In genomic region chr5:170067152-170067551, GRCh38 we compare ENCODE assay signal across 22 cellular contexts. TPM values are rescaled to one million over a fixed set of nuclear protein-coding genes. Genes with fewer than 3 reads are reported as not detected.
DNase-seq lines count a peak whose midpoint lies in the region; ATAC-seq and TF ChIP-seq lines count a peak whose summit lies in the region.
"Had no signal": no experiment of that assay in that cellular context is flagged by ENCODE, and none has a peak within 500 bp of the region (broad histone marks: within the 10 kb centered on the region; RNA-seq: fewer than 3 reads in every experiment).

No MANE protein-coding gene starts in this region.

- H3K4me2 ChIP-seq in OCI-LY3 (ENCODE audit: low read length): peak overlapping the region; percentile 49
- H3K4me2 ChIP-seq: BLaER1 had no signal

- no peak overlapping the region; the same call in 1 of the 2 replicates for H3K4me3 ChIP-seq in OCI-LY3 (ENCODE audit: low read length)
- no peak overlapping the region for H3K4me3 ChIP-seq in CD4-positive, alpha-beta memory T cell (ENCODE audit: low read length in 2 of 2)
- H3K4me3 ChIP-seq: BLaER1, heart left ventricle, upper lobe of left lung had no signal

- H3K79me2 ChIP-seq in OCI-LY3 (ENCODE audit: low read length): no peaks in the 10 kb centered on the region

- intact Hi-C loops in CD4-positive, alpha-beta memory T cell (cut with micrococcal nuclease): no loop called here

- no peaks in the 10 kb centered on the region for H3K9me3 Mint-ChIP-seq in T-helper 1 cell treated with Interleukin-12 subunit alpha and Interleukin-12 subunit beta and Interleukin-4 antibody, amounts not matched to agents 30 μg/mL and 1 μg/mL, for 36 hours
- H3K9me3 Mint-ChIP-seq in stimulated activated memory B cell treated with anti-CD40 and anti-IgM and Interleukin-4, amounts not matched to agents 10 μg/mL and 1 μg/mL and 100 μg/mL, for 72 hours: peaks cover 3% of the 10 kb centered on the region
- peaks cover 0 to 2% (median 0%) of the 10 kb centered on the region in 8 donors for H3K9me3 Mint-ChIP-seq in CD4-positive, alpha-beta memory T cell
- H3K9me3 Mint-ChIP-seq: T-cell had no signal

- POLR2A ChIA-PET in CD4-positive, alpha-beta memory T cell (lab: Charles Lee; ENCODE audit: partially characterized antibody): no interaction called here

- DNase-seq in T-helper 1 cell (no peak), HUDEP-2 (lab: John Stamatoyannopoulos, UW; ENCODE audit: unreplicated experiment in 76 of 76) (no peak), NCI-H1930 (lab: John Stamatoyannopoulos, UW) (no peak)
- DNase-seq in CD4-positive, alpha-beta memory T cell: no peak
- DNase-seq: activated CD4-positive, alpha-beta T cell treated with anti-CD3 and anti-CD28 coated beads for 48 hours; activated effector memory CD4-positive, alpha-beta T cell treated with Interleukin-2 at 50 U/mL for 16 hours; Calu3; EL; heart left ventricle; left cardiac atrium; mesenchymal stem cell; MM.1S; stimulated activated CD4-positive, alpha-beta T cell treated with anti-CD3 and anti-CD28 coated beads, Interleukin-4, amount 100 ng/mL, for 24 hours; T-cell; upper lobe of left lung had no signal

- H4K20me1 ChIP-seq in OCI-LY3 (ENCODE audit: insufficient read depth, low read length): peaks cover 30% of the 10 kb centered on the region; the same call in 1 of the 2 replicates
- H4K20me1 ChIP-seq: BLaER1 had no signal

- no peaks in the 10 kb centered on the region for H3K27me3 Mint-ChIP-seq in T-helper 1 cell treated with Interleukin-12 subunit alpha and Interleukin-12 subunit beta and Interleukin-4 antibody, amounts not matched to agents 30 μg/mL and 1 μg/mL, for 36 hours (ENCODE audit: low read depth)
- H3K27me3 Mint-ChIP-seq in stimulated activated memory B cell treated with anti-CD40 and anti-IgM and Interleukin-4, amounts not matched to agents 10 μg/mL and 1 μg/mL and 100 μg/mL, for 72 hours: no peaks in the 10 kb centered on the region
- H3K27me3 Mint-ChIP-seq in CD4-positive, alpha-beta memory T cell: no peaks in the 10 kb centered on the region
- H3K27me3 Mint-ChIP-seq: T-cell had no signal

- no peak for TF ChIP-seq CTCF in OCI-LY3 (IDR thresholded peaks at IDR 0.05; ENCODE audit: low read depth, low read length)

- CTCF ChIA-PET in CD4-positive, alpha-beta memory T cell (lab: Charles Lee; ENCODE audit: partially characterized antibody): no interaction called here

- H2AFZ ChIP-seq in OCI-LY3 (ENCODE audit: low read depth, low read length): no peak overlapping the region

- no peaks in the 10 kb centered on the region for H3K27me3 ChIP-seq in OCI-LY3 (ENCODE audit: low read depth, low read length)
- H3K27me3 ChIP-seq in CD4-positive, alpha-beta memory T cell (ENCODE audit: insufficient read depth, low read length): no peaks in the 10 kb centered on the region
- H3K27me3 ChIP-seq: BLaER1, heart left ventricle, upper lobe of left lung had no signal

- peaks cover 50% of the 10 kb centered on the region for H3K36me3 Mint-ChIP-seq in T-helper 1 cell treated with Interleukin-12 subunit alpha and Interleukin-12 subunit beta and Interleukin-4 antibody, amounts not matched to agents 30 μg/mL and 1 μg/mL, for 36 hours (ENCODE audit: low read depth)
- peaks cover 87% of the 10 kb centered on the region for H3K36me3 Mint-ChIP-seq in stimulated activated memory B cell treated with anti-CD40 and anti-IgM and Interleukin-4, amounts not matched to agents 10 μg/mL and 1 μg/mL and 100 μg/mL, for 72 hours
- H3K36me3 Mint-ChIP-seq in CD4-positive, alpha-beta memory T cell: peaks cover 78 to 88% of the 10 kb centered on the region in 2 donors

- peak; percentile 38 for ATAC-seq in HG02610 (IDR thresholded peaks at IDR 0.05; ENCODE audit: unreplicated experiment)
- ATAC-seq in stimulated activated memory B cell treated with anti-CD40 and anti-IgM and Interleukin-4, amounts not matched to agents 10 μg/mL and 1 μg/mL and 100 μg/mL, for 72 hours: peak; percentile 53
- ATAC-seq: heart left ventricle, left cardiac atrium, T-cell had no signal

- no peaks in the 10 kb centered on the region for H3K9me3 ChIP-seq in OCI-LY3 (ENCODE audit: insufficient read depth, low read length)
- H3K9me3 ChIP-seq in CD4-positive, alpha-beta memory T cell (ENCODE audit: control insufficient read depth in 1 of 2, low read length in 2 of 2): no peaks in the 10 kb centered on the region
- H3K9me3 ChIP-seq: heart left ventricle, upper lobe of left lung had no signal

- no peaks in the 10 kb centered on the region for H3K4me1 Mint-ChIP-seq in T-helper 1 cell treated with Interleukin-12 subunit alpha and Interleukin-12 subunit beta and Interleukin-4 antibody, amounts not matched to agents 30 μg/mL and 1 μg/mL, for 36 hours (ENCODE audit: low read depth)
- H3K4me1 Mint-ChIP-seq in stimulated activated memory B cell treated with anti-CD40 and anti-IgM and Interleukin-4, amounts not matched to agents 10 μg/mL and 1 μg/mL and 100 μg/mL, for 72 hours: no peaks in the 10 kb centered on the region
- peaks cover 0 to 2% (median 0%) of the 10 kb centered on the region in 4 donors for H3K4me1 Mint-ChIP-seq in CD4-positive, alpha-beta memory T cell
- H3K4me1 Mint-ChIP-seq: T-cell had no signal

- peaks cover 19% of the 10 kb centered on the region for H3K4me1 ChIP-seq in OCI-LY3 (ENCODE audit: low read length)
- no peaks in the 10 kb centered on the region for H3K4me1 ChIP-seq in CD4-positive, alpha-beta memory T cell (ENCODE audit: insufficient read depth, low read length)
- H3K4me1 ChIP-seq: heart left ventricle, upper lobe of left lung had no signal

- H3K9ac ChIP-seq in OCI-LY3 (ENCODE audit: low read length): no peak overlapping the region
- H3K9ac ChIP-seq: BLaER1 had no signal

- no peak overlapping the region for H3K4me3 Mint-ChIP-seq in T-helper 1 cell treated with Interleukin-12 subunit alpha and Interleukin-12 subunit beta and Interleukin-4 antibody, amounts not matched to agents 30 μg/mL and 1 μg/mL, for 36 hours
- H3K4me3 Mint-ChIP-seq in stimulated activated memory B cell treated with anti-CD40 and anti-IgM and Interleukin-4, amounts not matched to agents 10 μg/mL and 1 μg/mL and 100 μg/mL, for 72 hours: no peak overlapping the region
- H3K4me3 Mint-ChIP-seq in CD4-positive, alpha-beta memory T cell: no peak overlapping the region
- H3K4me3 Mint-ChIP-seq: T-cell had no signal

- peaks cover 64% of the 10 kb centered on the region for H3K36me3 ChIP-seq in OCI-LY3 (replicated peaks; ENCODE audit: low read depth, low read length)
- peaks cover 55% of the 10 kb centered on the region for H3K36me3 ChIP-seq in CD4-positive, alpha-beta memory T cell (ENCODE audit: insufficient read depth, low read length)
- H3K36me3 ChIP-seq: upper lobe of left lung had no signal

- H3K27ac ChIP-seq in OCI-LY3 (ENCODE audit: low read length): peak overlapping the region; percentile 25; the same call in 1 of the 2 replicates
- H3K27ac ChIP-seq in CD4-positive, alpha-beta memory T cell (ENCODE audit: low read depth, low read length): no peak overlapping the region
- H3K27ac ChIP-seq: BLaER1, heart left ventricle, upper lobe of left lung had no signal

- peak overlapping the region; percentile 17 for H3K27ac Mint-ChIP-seq in T-helper 1 cell treated with Interleukin-12 subunit alpha and Interleukin-12 subunit beta and Interleukin-4 antibody, amounts not matched to agents 30 μg/mL and 1 μg/mL, for 36 hours
- H3K27ac Mint-ChIP-seq in stimulated activated memory B cell treated with anti-CD40 and anti-IgM and Interleukin-4, amounts not matched to agents 10 μg/mL and 1 μg/mL and 100 μg/mL, for 72 hours: peak overlapping the region; percentile 43
- peak overlapping the region in 2 of 7 donors; percentile 18 to 44 for H3K27ac Mint-ChIP-seq in CD4-positive, alpha-beta memory T cell

RNA-seq across cellular contexts. Expression of gene FOXI1, which starts 38.5 kb away (rescaled TPM):
- total RNA-seq in CD4-positive, alpha-beta memory T cell: not detected
- polyA plus RNA-seq in CD4-positive, alpha-beta memory T cell: not detected
- total RNA-seq: Calu3, heart left ventricle, left cardiac atrium, myocyte, omental fat pad had no signal
- polyA plus RNA-seq: heart left ventricle had no signal
